ENCODE assay signal across 19 cellular contexts in the genomic region with DNA sequence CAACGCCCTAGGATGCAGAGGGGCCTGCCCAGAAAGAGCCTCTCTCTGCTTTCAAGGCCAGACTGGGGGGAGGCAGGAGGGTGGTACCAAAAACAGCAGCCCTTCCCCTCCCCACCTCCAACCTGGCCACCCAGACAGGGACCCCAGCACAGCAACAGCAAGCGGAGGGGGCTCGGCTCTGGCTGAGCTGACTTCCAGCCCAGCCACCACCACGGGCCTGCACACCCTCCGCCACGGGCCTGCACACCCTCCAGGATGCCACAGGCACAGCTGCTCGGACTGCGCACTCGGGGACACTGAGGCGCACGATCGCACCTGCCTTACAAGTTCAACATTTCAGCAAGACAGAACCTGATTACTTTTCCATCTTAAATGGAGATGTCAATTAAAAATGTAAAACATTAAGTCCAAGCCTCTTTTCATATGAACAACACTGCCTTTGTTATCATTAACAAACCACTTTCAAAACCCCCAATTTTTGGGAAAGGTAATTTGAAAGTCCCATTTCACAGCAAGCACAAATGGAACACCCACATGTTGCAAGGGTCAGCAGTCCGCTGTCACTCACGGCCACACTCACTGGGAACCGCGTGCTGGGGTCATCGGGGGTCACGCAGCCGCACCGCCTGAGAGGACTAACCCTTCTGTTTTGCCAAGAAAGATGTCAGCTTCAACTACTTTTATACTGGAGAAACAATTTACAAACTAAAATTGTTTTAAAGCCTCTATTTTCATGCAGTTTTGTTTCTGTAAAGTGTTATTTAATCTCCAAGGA.
DNase-seq lines count a peak whose midpoint lies in the region; ATAC-seq and TF ChIP-seq lines count a peak whose summit lies in the region.
"Had no signal": no experiment of that assay in that cellular context is flagged by ENCODE, and none has a peak within 500 bp of the region (broad histone marks: within the 10 kb centered on the region; RNA-seq: fewer than 3 reads in every experiment).

No MANE protein-coding gene starts in this region.

- H3K27ac Mint-ChIP-seq in activated naive CD8-positive, alpha-beta T cell treated with anti-CD3 and anti-CD28 coated beads, Interleukin-2, amount 50 U/mL, for 24 hours, result peak overlapping the region; percentile 62
- H3K27ac Mint-ChIP-seq in mesothelial cell of epicardium, result peak overlapping the region; percentile 40
- H3K27ac Mint-ChIP-seq in type B pancreatic cell, result peak overlapping the region; percentile 67

- H3K4me3 Mint-ChIP-seq in activated naive CD8-positive, alpha-beta T cell treated with anti-CD3 and anti-CD28 coated beads, Interleukin-2, amount 50 U/mL, for 24 hours, result no peak overlapping the region
- H3K4me3 Mint-ChIP-seq in mesothelial cell of epicardium, result no peak overlapping the region
- H3K4me3 Mint-ChIP-seq in type B pancreatic cell, result no peak overlapping the region
- H3K4me3 Mint-ChIP-seq: activated CD4-positive, alpha-beta T cell treated with anti-CD3 and anti-CD28 coated beads, Interleukin-2, amount 10 ng/mL, durations not matched to agents 7 days and 5 days; activated naive CD4-positive, alpha-beta T cell treated with anti-CD3 and anti-CD28 coated beads, Interleukin-2, amount 10 ng/mL, durations not matched to agents 7 days and 5 days had no signal

- ATAC-seq in Right ventricle myocardium inferior (no peak), HG03108 (IDR thresholded peaks at IDR 0.05; ENCODE audit: unreplicated experiment) (no peak), GM19351 (IDR thresholded peaks at IDR 0.05; ENCODE audit: unreplicated experiment) (no peak)
- ATAC-seq in activated naive CD8-positive, alpha-beta T cell treated with anti-CD3 and anti-CD28 coated beads, Interleukin-2, amount 50 U/mL, for 24 hours, result no peak
- ATAC-seq: body of pancreas, foreskin keratinocyte had no signal

- intact Hi-C loops in left ventricle myocardium inferior (cut with micrococcal nuclease) (no loop called here), Right ventricle myocardium inferior (cut with DNase I) (loop anchor here (10.0 kb wide), 1 partner anchor 449 kb away; no protein-coding TSS in a partner anchor)

- no peaks in the 10 kb centered on the region for H3K36me3 ChIP-seq in left ventricle myocardium inferior

- peaks cover 74% of the 10 kb centered on the region for H3K4me1 Mint-ChIP-seq in activated naive CD8-positive, alpha-beta T cell treated with anti-CD3 and anti-CD28 coated beads, Interleukin-2, amount 50 U/mL, for 24 hours
- H3K4me1 Mint-ChIP-seq in mesothelial cell of epicardium (peaks cover 41% of the 10 kb centered on the region), type B pancreatic cell (ENCODE audit: unreplicated experiment) (peaks cover 65% of the 10 kb centered on the region)

- peaks cover 92% of the 10 kb centered on the region for H3K4me1 ChIP-seq in left ventricle myocardium inferior

- TF ChIP-seq CTCF in left ventricle myocardium inferior (IDR thresholded peaks at IDR 0.05; ENCODE audit: borderline replicate concordance) (no peak), mesothelial cell of epicardium (IDR thresholded peaks at IDR 0.05; ENCODE audit: unreplicated experiment) (no peak), type B pancreatic cell (conservative IDR thresholded peaks at IDR 0.05) (no peak)

- no peaks in the 10 kb centered on the region for H3K9me3 ChIP-seq in left ventricle myocardium inferior (replicated peaks)
- H3K9me3 ChIP-seq: body of pancreas had no signal

- no peaks in the 10 kb centered on the region for H3K9me3 Mint-ChIP-seq in activated naive CD8-positive, alpha-beta T cell treated with anti-CD3 and anti-CD28 coated beads, Interleukin-2, amount 50 U/mL, for 24 hours
- H3K9me3 Mint-ChIP-seq in mesothelial cell of epicardium (no peaks in the 10 kb centered on the region), type B pancreatic cell (no peaks in the 10 kb centered on the region)
- H3K9me3 Mint-ChIP-seq: activated CD4-positive, alpha-beta T cell treated with anti-CD3 and anti-CD28 coated beads, Interleukin-2, amount 10 ng/mL, durations not matched to agents 7 days and 5 days; activated naive CD4-positive, alpha-beta T cell treated with anti-CD3 and anti-CD28 coated beads, Interleukin-2, amount 10 ng/mL, durations not matched to agents 7 days and 5 days had no signal

- no peaks in the 10 kb centered on the region for H3K27me3 Mint-ChIP-seq in activated naive CD8-positive, alpha-beta T cell treated with anti-CD3 and anti-CD28 coated beads, Interleukin-2, amount 50 U/mL, for 24 hours
- H3K27me3 Mint-ChIP-seq in mesothelial cell of epicardium (ENCODE audit: low read depth) (no peaks in the 10 kb centered on the region), type B pancreatic cell (no peaks in the 10 kb centered on the region)
- H3K27me3 Mint-ChIP-seq: activated CD4-positive, alpha-beta T cell treated with anti-CD3 and anti-CD28 coated beads, Interleukin-2, amount 10 ng/mL, durations not matched to agents 7 days and 5 days; activated naive CD4-positive, alpha-beta T cell treated with anti-CD3 and anti-CD28 coated beads, Interleukin-2, amount 10 ng/mL, durations not matched to agents 7 days and 5 days had no signal

- no peak overlapping the region for H3K4me3 ChIP-seq in left ventricle myocardium inferior
- H3K4me3 ChIP-seq: body of pancreas had no signal

- DNase-seq in left ventricle myocardium inferior (peak; percentile 47), Right ventricle myocardium inferior (ENCODE audit: missing footprints) (no peak), mesothelial cell of epicardium (ENCODE audit: low spot score in 2 of 2, unreplicated experiment in 2 of 2) (no peak), type B pancreatic cell (ENCODE audit: extremely low spot score, unreplicated experiment) (no peak), NCI-H146 treated with DMSO at 0.1 percent for 48 hours (lab: John Stamatoyannopoulos, UW; ENCODE audit: unreplicated experiment) (no peak)
- no peak for DNase-seq in activated naive CD8-positive, alpha-beta T cell treated with anti-CD3 and anti-CD28 coated beads, Interleukin-2, amount 50 U/mL, for 24 hours
- DNase-seq: activated CD4-positive, alpha-beta T cell treated with anti-CD3 and anti-CD28 coated beads, Interleukin-2, amount 10 ng/mL, durations not matched to agents 7 days and 5 days; activated naive CD4-positive, alpha-beta T cell treated with anti-CD3 and anti-CD28 coated beads, Interleukin-2, amount 10 ng/mL, durations not matched to agents 7 days and 5 days; activated T-cell treated with anti-CD3 and anti-CD28 coated beads, Interleukin-2, amount 50 U/mL, for 1 hour; body of pancreas; foreskin keratinocyte; Karpas-422; kidney; mesendoderm; NCI-H1092 treated with DMSO at 0.1 percent for 48 hours; NCI-H524 had no signal

- H3K36me3 Mint-ChIP-seq in activated naive CD8-positive, alpha-beta T cell treated with anti-CD3 and anti-CD28 coated beads, Interleukin-2, amount 50 U/mL, for 24 hours (ENCODE audit: low read depth), result peaks cover 26% of the 10 kb centered on the region
- H3K36me3 Mint-ChIP-seq in mesothelial cell of epicardium, result peaks cover 7% of the 10 kb centered on the region
- peaks cover 11% of the 10 kb centered on the region for H3K36me3 Mint-ChIP-seq in type B pancreatic cell

- no peak overlapping the region for H3K27ac ChIP-seq in left ventricle myocardium inferior (replicated peaks)
- H3K27ac ChIP-seq: body of pancreas, epithelial cell of prostate, foreskin keratinocyte had no signal

- no peaks in the 10 kb centered on the region for H3K27me3 ChIP-seq in left ventricle myocardium inferior (ENCODE audit: low read depth)
- H3K27me3 ChIP-seq: body of pancreas, foreskin keratinocyte had no signal
